9 cellular contexts compared by ENCODE assay signal in the genomic region with DNA sequence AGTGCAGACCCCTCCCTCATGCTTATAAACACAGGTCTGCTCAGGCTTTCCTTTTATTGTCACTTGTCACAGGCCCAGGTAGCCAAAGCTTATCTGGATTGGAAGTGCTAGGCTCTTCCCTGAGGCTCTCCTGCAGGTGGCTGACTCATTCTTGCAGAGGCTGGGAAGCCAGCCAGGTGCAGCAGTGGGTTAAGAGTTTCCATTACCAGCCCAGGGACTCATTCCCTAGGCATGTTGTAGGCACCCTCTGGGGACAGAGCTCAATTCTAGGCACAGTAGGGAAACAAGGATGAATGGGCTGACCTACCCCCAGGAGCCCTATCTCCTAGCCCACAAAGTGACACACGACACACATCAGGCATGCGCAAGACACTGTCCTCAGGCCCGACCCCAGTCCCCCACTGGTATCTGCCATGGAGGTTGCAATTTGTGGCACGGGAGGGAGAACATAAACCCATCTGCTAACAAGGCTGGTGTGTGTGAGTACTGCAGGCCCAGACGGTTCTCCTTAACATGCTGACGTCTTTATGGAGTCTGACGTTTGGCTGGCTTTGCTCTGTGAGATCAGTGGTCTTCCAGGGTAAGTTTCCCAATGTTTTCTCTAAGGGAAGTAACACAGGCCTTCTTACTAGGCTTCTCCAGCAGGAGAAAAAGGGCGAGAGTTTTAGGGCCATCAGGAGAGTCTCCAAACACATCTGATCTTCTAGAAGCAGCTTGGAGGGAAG.
DNase-seq lines count a peak whose midpoint lies in the region; ATAC-seq lines count a peak whose summit lies in the region.
"Had no signal": no experiment of that assay in that cellular context is flagged by ENCODE, and none has a peak within 500 bp of the region (broad histone marks: within the 10 kb centered on the region; RNA-seq: fewer than 3 reads in every experiment).

No MANE protein-coding gene starts in this region.

- ATAC-seq in GM18868 (IDR thresholded peaks at IDR 0.05; ENCODE audit: unreplicated experiment), result no peak

- DNase-seq in ACHN, result peak; percentile 89
- peak; percentile 67 for DNase-seq in NCI-H1092 treated with DMSO at 0.1 percent for 48 hours (lab: John Stamatoyannopoulos, UW)
- DNase-seq in amniotic epithelial cell (ENCODE audit: low read depth), result peak; percentile 79
- DNase-seq in kidney glomerular epithelial cell (lab: John Stamatoyannopoulos, UW), result peak; percentile 71
- DNase-seq in middle frontal gyrus (ENCODE audit: extremely low spot score, low spot score), result no peak
- no peak for DNase-seq in germinal center (ENCODE audit: low spot score)
- no peak for DNase-seq in activated CD4-positive, CD25-positive, alpha-beta regulatory T cell (lab: John Stamatoyannopoulos, UW)
- DNase-seq: CD4-positive, CD25-positive, alpha-beta regulatory T cell had no signal

- in situ Hi-C loops in ACHN (cut with HindIII; ENCODE audit: low pct_ligation_motif_present, low pct_unique_long_range_greater_than_20kb, low sequenced_read_pairs), result no loop called here

Comparison
In these comparisons a context has a peak if more than half of its experiments do, and no peak if none do; other contexts are left out.
1. DNase-seq: peak in ACHN (single experiment), NCI-H1092 treated with DMSO at 0.1 percent for 48 hours (single experiment), amniotic epithelial cell (single experiment) and kidney glomerular epithelial cell (single experiment); none in middle frontal gyrus (single experiment), germinal center (single experiment) and activated CD4-positive, CD25-positive, alpha-beta regulatory T cell (0 of 4).